ENCODE assay signal across 8 cellular contexts in genomic region chr12:49673446-49674317, GRCh38. TPM values are rescaled to one million over a fixed set of nuclear protein-coding genes. Genes with fewer than 3 reads are reported as not detected.
DNase-seq lines count a peak whose midpoint lies in the region; ATAC-seq and TF ChIP-seq lines count a peak whose summit lies in the region.

No MANE protein-coding gene starts in this region.

- H3K27me3 ChIP-seq in ascending aorta = no peaks in the 10 kb centered on the region
- H3K27me3 ChIP-seq in left ventricle myocardium inferior (ENCODE audit: low read depth) = no peaks in the 10 kb centered on the region
- no peaks in the 10 kb centered on the region for H3K27me3 ChIP-seq in ovary

- no peak for TF ChIP-seq EP300 in ovary (IDR thresholded peaks at IDR 0.05)

- H3K4me3 ChIP-seq in ascending aorta (no peak overlapping the region), left ventricle myocardium inferior (peak overlapping the region; percentile 24), ovary (no peak overlapping the region)

- in situ Hi-C loops in G401 (cut with HindIII; ENCODE audit: low sequenced_read_pairs) = no loop called here

- TF ChIP-seq POLR2A in ovary (IDR thresholded peaks at IDR 0.05) = peak; percentile 73

- TF ChIP-seq CTCF in ascending aorta (IDR thresholded peaks at IDR 0.05) = peak; percentile 29 to 76 (median 35)
- TF ChIP-seq CTCF in left ventricle myocardium inferior (IDR thresholded peaks at IDR 0.05; ENCODE audit: borderline replicate concordance) = peak; percentile 76
- peak; percentile 53 to 90 (median 86) for TF ChIP-seq CTCF in ovary (IDR thresholded peaks at IDR 0.05)

- ATAC-seq in GM21526 (IDR thresholded peaks at IDR 0.05; ENCODE audit: low FRiP score, unreplicated experiment) (no peak), GM19455 (IDR thresholded peaks at IDR 0.05; ENCODE audit: unreplicated experiment) (no peak), HG03354 (IDR thresholded peaks at IDR 0.05; ENCODE audit: poor library complexity, severe bottlenecking, unreplicated experiment) (no peak)

- H3K36me3 ChIP-seq in ascending aorta = no peaks in the 10 kb centered on the region
- no peaks in the 10 kb centered on the region for H3K36me3 ChIP-seq in left ventricle myocardium inferior
- H3K36me3 ChIP-seq in ovary = no peaks in the 10 kb centered on the region

- H3K4me1 ChIP-seq in ascending aorta = peaks cover 21 to 43% of the 10 kb centered on the region in 2 donors
- peaks cover 76% of the 10 kb centered on the region for H3K4me1 ChIP-seq in left ventricle myocardium inferior
- peaks cover 50% of the 10 kb centered on the region for H3K4me1 ChIP-seq in ovary (ENCODE audit: insufficient read depth)

- no peaks in the 10 kb centered on the region for H3K9me3 ChIP-seq in ascending aorta
- no peaks in the 10 kb centered on the region for H3K9me3 ChIP-seq in left ventricle myocardium inferior (replicated peaks)
- H3K9me3 ChIP-seq in ovary = no peaks in the 10 kb centered on the region

- DNase-seq in G401 (ENCODE audit: low spot score) = peak; percentile 97
- DNase-seq in NCI-H2227 (lab: John Stamatoyannopoulos, UW; ENCODE audit: unreplicated experiment) = peak; percentile 82
- DNase-seq in ascending aorta (ENCODE audit: low spot score in 2 of 2) = peak; percentile 81 to 96
- DNase-seq in left ventricle myocardium inferior = peak; percentile 92
- DNase-seq in ovary = peak; percentile 93 to 97 (median 95)

- WGBS in ovary, 3 donors = 0 to 2% (median 1%) methylated on average over 13 of the region's 13 CpGs

- intact Hi-C loops in ascending aorta (cut with DNase I) (loop anchor here (1.0 to 2.0 kb wide), 3 partner anchors 29 to 67 kb away; partner anchors contain the start of genes FMNL3 and TMBIM6), left ventricle myocardium inferior (cut with micrococcal nuclease) (no loop called here), ovary (cut with DNase I) (loop anchor here in 3 of 4 donors (1.0 to 5.0 kb wide), 2 partner anchors 34 kb away; partner anchors contain the start of gene FMNL3 (in 3 of the 3))

- peak overlapping the region; percentile 84 to 97 for H3K27ac ChIP-seq in ascending aorta
- H3K27ac ChIP-seq in left ventricle myocardium inferior (replicated peaks) = peak overlapping the region; percentile 90
- peak overlapping the region; percentile 91 to 97 for H3K27ac ChIP-seq in ovary

RNA-seq across cellular contexts. Expression of gene FMNL3, which starts 33.5 kb away (rescaled TPM):
- 9.8 and 12.1 TPM in 2 replicates for total RNA-seq in G401 (2014; rRNA removed; shearing (Covaris generic))
- total RNA-seq in ascending aorta (30.4 TPM), left ventricle myocardium inferior (10.4 TPM), ovary (10 to 100 TPM; 15.7 to 58.1 (median 40.0) TPM)
- polyA plus RNA-seq in ovary = 10 to 100 TPM; 21.4 to 26.3 TPM

RNA-seq across cellular contexts. Expression of gene PRPF40B, which starts 50.3 kb away (rescaled TPM):
- 11.2 and 16.4 TPM in 2 replicates for total RNA-seq in G401 (2014; rRNA removed; shearing (Covaris generic))
- total RNA-seq in ascending aorta (9.5 TPM), left ventricle myocardium inferior (22.0 TPM), ovary (10 to 100 TPM; 29.8 to 72.6 (median 43.3) TPM)
- 10 to 100 TPM; 13.4 to 31.4 TPM for polyA plus RNA-seq in ovary

Comparison
In these comparisons a context has a peak if more than half of its experiments do, and no peak if none do; other contexts are left out.
1. CTCF ChIP-seq: peak in every context shown above with its lines; median percentile 86 in ovary; 76 in left ventricle myocardium inferior; 35 in ascending aorta.